ENCODE assay signal across 1 cellular context in genomic region chr6:27901801-27902200, GRCh38.
TF ChIP-seq lines count a peak whose summit lies in the region.

No MANE protein-coding gene starts in this region.

TF ChIP-seq in GM23338, 12 proteins besides CTCF, POLR2A, EP300 and RAD21 (continued from another document):
- TF ChIP-seq, protein P1, sequence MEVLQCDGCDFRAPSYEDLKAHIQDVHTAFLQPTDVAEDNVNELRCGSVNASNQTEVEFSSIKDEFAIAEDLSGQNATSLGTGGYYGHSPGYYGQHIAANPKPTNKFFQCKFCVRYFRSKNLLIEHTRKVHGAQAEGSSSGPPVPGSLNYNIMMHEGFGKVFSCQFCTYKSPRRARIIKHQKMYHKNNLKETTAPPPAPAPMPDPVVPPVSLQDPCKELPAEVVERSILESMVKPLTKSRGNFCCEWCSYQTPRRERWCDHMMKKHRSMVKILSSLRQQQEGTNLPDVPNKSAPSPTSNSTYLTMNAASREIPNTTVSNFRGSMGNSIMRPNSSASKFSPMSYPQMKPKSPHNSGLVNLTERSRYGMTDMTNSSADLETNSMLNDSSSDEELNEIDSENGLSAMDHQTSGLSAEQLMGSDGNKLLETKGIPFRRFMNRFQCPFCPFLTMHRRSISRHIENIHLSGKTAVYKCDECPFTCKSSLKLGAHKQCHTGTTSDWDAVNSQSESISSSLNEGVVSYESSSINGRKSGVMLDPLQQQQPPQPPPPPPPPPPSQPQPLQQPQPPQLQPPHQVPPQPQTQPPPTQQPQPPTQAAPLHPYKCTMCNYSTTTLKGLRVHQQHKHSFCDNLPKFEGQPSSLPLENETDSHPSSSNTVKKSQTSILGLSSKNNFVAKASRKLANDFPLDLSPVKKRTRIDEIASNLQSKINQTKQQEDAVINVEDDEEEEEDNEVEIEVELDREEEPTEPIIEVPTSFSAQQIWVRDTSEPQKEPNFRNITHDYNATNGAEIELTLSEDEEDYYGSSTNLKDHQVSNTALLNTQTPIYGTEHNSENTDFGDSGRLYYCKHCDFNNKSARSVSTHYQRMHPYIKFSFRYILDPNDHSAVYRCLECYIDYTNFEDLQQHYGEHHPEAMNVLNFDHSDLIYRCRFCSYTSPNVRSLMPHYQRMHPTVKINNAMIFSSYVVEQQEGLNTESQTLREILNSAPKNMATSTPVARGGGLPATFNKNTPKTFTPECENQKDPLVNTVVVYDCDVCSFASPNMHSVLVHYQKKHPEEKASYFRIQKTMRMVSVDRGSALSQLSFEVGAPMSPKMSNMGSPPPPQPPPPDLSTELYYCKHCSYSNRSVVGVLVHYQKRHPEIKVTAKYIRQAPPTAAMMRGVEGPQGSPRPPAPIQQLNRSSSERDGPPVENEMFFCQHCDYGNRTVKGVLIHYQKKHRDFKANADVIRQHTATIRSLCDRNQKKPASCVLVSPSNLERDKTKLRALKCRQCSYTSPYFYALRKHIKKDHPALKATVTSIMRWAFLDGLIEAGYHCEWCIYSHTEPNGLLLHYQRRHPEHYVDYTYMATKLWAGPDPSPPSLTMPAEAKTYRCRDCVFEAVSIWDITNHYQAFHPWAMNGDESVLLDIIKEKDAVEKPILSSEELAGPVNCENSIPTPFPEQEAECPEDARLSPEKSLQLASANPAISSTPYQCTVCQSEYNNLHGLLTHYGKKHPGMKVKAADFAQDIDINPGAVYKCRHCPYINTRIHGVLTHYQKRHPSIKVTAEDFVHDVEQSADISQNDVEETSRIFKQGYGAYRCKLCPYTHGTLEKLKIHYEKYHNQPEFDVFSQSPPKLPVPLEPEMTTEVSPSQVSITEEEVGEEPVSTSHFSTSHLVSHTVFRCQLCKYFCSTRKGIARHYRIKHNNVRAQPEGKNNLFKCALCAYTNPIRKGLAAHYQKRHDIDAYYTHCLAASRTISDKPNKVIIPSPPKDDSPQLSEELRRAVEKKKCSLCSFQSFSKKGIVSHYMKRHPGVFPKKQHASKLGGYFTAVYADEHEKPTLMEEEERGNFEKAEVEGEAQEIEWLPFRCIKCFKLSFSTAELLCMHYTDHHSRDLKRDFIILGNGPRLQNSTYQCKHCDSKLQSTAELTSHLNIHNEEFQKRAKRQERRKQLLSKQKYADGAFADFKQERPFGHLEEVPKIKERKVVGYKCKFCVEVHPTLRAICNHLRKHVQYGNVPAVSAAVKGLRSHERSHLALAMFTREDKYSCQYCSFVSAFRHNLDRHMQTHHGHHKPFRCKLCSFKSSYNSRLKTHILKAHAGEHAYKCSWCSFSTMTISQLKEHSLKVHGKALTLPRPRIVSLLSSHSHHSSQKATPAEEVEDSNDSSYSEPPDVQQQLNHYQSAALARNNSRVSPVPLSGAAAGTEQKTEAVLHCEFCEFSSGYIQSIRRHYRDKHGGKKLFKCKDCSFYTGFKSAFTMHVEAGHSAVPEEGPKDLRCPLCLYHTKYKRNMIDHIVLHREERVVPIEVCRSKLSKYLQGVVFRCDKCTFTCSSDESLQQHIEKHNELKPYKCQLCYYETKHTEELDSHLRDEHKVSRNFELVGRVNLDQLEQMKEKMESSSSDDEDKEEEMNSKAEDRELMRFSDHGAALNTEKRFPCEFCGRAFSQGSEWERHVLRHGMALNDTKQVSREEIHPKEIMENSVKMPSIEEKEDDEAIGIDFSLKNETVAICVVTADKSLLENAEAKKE (CRISPR knock-in tag; IDR thresholded peaks at IDR 0.05) = no peak
